Comparison of ENCODE assay signal across 7 cellular contexts in the genomic region with DNA sequence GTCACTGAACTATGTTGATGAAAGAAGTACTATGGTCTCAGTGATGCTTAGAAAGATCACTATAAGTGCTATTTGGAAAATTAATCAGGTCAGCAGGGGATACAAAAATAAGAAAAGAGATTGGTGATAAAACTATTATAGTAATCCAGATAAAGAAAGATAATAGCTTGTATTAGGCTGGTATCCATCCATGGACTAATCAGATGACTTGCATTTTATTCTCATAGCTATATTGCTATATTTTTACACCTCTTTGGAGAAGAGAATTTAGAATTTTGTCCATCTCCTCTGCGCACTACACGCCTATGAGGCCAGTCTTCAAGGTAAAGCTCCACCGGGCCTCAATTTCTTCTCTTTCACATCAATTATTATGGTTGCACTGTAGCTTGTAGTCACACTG.
"Had no signal": no experiment of that assay in that cellular context is flagged by ENCODE, and none has a peak within 500 bp of the region (broad histone marks: within the 10 kb centered on the region; RNA-seq: fewer than 3 reads in every experiment).

No MANE protein-coding gene starts in this region.

- DNase-seq: IMR-90, KBM-7, KG1 had no signal

- H3K9ac ChIP-seq: KMS-11 had no signal

- FAIRE-seq: HTR-8/SVneo, K562 had no signal

- H3K4me2 ChIP-seq: KMS-11 had no signal

- H3K4me3 ChIP-seq: K562 had no signal

- ATAC-seq: K562 had no signal

- H3K27ac ChIP-seq: HL-60, KMS-11 had no signal
